ENCODE assay signal across 7 cellular contexts in the genomic region with DNA sequence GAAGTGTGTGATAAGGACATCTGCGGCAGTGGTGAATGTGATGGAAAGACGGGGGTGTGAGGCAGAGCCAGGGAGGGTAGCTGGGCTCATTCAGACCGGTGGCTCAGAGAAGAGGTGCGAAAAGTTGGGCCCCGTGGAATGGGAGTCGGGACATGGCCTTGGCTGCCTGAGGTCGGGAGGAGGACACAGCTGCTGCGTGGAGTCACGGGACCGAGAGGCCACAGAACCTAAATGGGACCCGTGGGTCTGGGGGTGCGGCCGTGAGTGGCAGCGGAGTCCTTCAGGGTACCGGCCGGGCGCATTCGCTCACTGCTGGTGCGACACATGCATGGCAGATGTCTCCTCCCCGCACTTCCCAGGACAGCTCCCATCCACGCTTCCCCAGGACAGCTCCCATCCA.
"Had no signal": no experiment of that assay in that cellular context is flagged by ENCODE, and none has a peak within 500 bp of the region (broad histone marks: within the 10 kb centered on the region; RNA-seq: fewer than 3 reads in every experiment).

No MANE protein-coding gene starts in this region.

- FAIRE-seq: HepG2, K562 had no signal

- H3K9me3 Mint-ChIP-seq: H9 had no signal

- DNase-seq: GM23248, GOT3, H9, HCEC 1CT, KG1 had no signal

- H3K4me3 ChIP-seq: GM23248, K562 had no signal

- H3K9ac ChIP-seq: GM23248 had no signal

- H3K4me3 Mint-ChIP-seq: H9 had no signal

- H3K27ac ChIP-seq: GM23248 had no signal

- H2AFZ ChIP-seq: GM23248 had no signal
